ENCODE assay signal across 19 cellular contexts in the genomic region with DNA sequence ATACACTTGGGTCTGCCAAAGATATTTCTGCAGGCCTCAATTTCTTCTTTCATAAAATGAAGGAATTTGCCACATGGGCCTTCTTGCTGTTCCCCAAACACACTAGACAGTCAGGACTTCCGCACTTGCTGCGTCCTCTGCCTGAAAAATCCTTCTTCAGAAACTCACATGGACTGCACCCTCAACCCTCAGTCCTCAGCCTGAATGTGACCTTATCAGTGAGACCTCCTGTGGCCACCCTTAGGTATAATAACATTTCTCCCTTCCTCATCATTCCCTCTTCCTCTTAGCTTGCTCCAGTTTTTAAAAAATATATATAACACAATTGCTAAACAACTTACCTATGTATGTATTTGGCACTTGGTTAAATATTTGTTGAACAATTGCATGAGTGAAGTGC. TPM values are rescaled to one million over a fixed set of nuclear protein-coding genes. Genes with fewer than 3 reads are reported as not detected.
"Had no signal": no experiment of that assay in that cellular context is flagged by ENCODE, and none has a peak within 500 bp of the region (broad histone marks: within the 10 kb centered on the region; RNA-seq: fewer than 3 reads in every experiment).

No MANE protein-coding gene starts in this region.

- H3K4me1 ChIP-seq: ascending aorta, colonic mucosa, parathyroid adenoma, sigmoid colon, spleen, testis had no signal

- DNase-seq: activated CD4-positive, CD25-positive, alpha-beta regulatory T cell treated with anti-CD3 and anti-CD28 coated beads, Interleukin-2, amount 50 U/mL, for 72 hours; activated CD8-positive, alpha-beta memory T cell treated with anti-CD3 and anti-CD28 coated beads for 24 hours; activated CD8-positive, alpha-beta memory T cell treated with anti-CD3 and anti-CD28 coated beads, Interleukin-2, amount 50 U/mL, for 48 hours; activated gamma-delta T cell; activated T-cell treated with anti-CD3 and anti-CD28 coated beads, Interleukin-2, amount 50 U/mL, for 48 hours; colonic mucosa; foreskin melanocyte; kidney; mammary epithelial cell; midbrain; sigmoid colon; spleen; stimulated activated CD4-positive, alpha-beta T cell treated with anti-CD3 and anti-CD28 coated beads, Interleukin-4, amount 100 ng/mL, for 4 hours; testis had no signal

- ATAC-seq: left lobe of liver; stimulated activated memory B cell treated with anti-CD40 and anti-IgM and Interleukin-4, amounts not matched to agents 10 μg/mL and 1 μg/mL and 100 μg/mL, for 72 hours had no signal

- H3K9me3 ChIP-seq: ascending aorta, colonic mucosa, sigmoid colon, spleen, testis had no signal

- H3K4me3 ChIP-seq: ascending aorta, colonic mucosa, sigmoid colon, spleen, testis had no signal

- H2AFZ ChIP-seq: parathyroid adenoma had no signal

- H3K9ac ChIP-seq: parathyroid adenoma had no signal

- H3K27ac ChIP-seq: ascending aorta, colonic mucosa, parathyroid adenoma, sigmoid colon, spleen, testis had no signal

- H3K79me2 ChIP-seq: parathyroid adenoma had no signal

- H3K36me3 ChIP-seq: ascending aorta, colonic mucosa, sigmoid colon, spleen had no signal

- H3K27me3 ChIP-seq: ascending aorta, colonic mucosa, sigmoid colon, spleen, testis had no signal

RNA-seq across cellular contexts. Expression of a gene that starts 9.7 kb away (rescaled TPM):
- total RNA-seq: ascending aorta, colonic mucosa, epithelial cell of proximal tubule, kidney, left lobe of liver, mammary epithelial cell, spleen had no signal
